In the genomic region with DNA sequence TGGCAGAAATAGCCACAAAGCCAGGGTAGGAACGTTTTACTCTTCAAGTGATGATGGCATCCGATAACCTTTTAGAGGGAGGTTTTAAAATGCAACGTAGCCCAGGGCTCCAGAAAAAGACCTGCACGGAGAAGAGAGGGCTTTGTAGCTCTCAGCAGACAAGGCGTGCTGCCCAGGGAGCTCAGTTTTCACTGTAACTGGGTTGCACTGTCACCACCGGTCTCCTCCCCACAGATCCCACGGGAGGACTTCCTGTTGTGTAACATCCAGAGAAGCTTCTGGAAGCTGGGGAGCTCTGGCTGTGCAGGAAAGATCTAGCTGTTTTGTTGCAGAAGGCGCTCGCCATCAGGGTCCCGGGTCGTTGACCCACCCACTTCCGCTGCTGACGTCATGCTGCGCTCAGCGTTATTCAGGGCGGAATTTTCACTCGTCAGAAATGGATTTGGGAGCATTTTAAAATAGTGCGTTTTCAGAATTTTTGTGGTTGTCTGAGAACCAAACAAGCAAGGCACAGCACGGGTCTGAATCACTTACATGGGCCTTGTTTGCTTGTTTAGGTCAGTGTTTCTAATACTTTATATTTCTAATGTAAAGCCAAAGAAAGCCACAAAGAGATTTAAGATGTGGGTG, we compare ENCODE assay signal across 10 cellular contexts. TPM values are rescaled to one million over a fixed set of nuclear protein-coding genes. Genes with fewer than 3 reads are reported as not detected.
DNase-seq lines count a peak whose midpoint lies in the region; ATAC-seq, FAIRE-seq and TF ChIP-seq lines count a peak whose summit lies in the region.
"Had no signal": no experiment of that assay in that cellular context is flagged by ENCODE, and none has a peak within 500 bp of the region (broad histone marks: within the 10 kb centered on the region; RNA-seq: fewer than 3 reads in every experiment).

No MANE protein-coding gene starts in this region.

- no peak for TF ChIP-seq POLR2A in K562 (conservative IDR thresholded peaks at IDR 0.05)

- 28% methylated on average over 14 of the region's 19 CpGs for WGBS in K562 (ENCODE audit: insufficient coverage, low coverage, missing lambda C conversion rate)
- WGBS in hepatocyte (ENCODE audit: low lambda C conversion rate, missing lambda C conversion rate): 66% methylated on average over 19 of the region's 19 CpGs

- H3K9me2 ChIP-seq in hepatocyte (replicated peaks; ENCODE audit: insufficient read depth): no peaks in the 10 kb centered on the region

- H3K79me2 ChIP-seq in K562 (ENCODE audit: control insufficient read depth, insufficient read depth, low read length) (peaks cover 68% of the 10 kb centered on the region), hepatocyte (peaks cover 98% of the 10 kb centered on the region)

- H3K4me3 ChIP-seq in K562 (no peak overlapping the region), hepatocyte (no peak overlapping the region), skeletal muscle tissue (ENCODE audit: low read length in 3 of 3) (peak overlapping the region; percentile 25 to 35 (median 25))
- H3K4me3 ChIP-seq: HAP-1 had no signal

- H3K9ac ChIP-seq in K562 (ENCODE audit: insufficient read depth in 1 of 2, low read depth in 2 of 2, low read length in 2 of 2): peak overlapping the region in 1 of 2 experiments; percentile 49; a peak in 1 of 4 replicates
- peak overlapping the region; percentile 38 to 54 (median 45) for H3K9ac ChIP-seq in skeletal muscle tissue (ENCODE audit: low read depth in 1 of 3, low read length in 3 of 3)

- in situ Hi-C loops in K562 (cut with MboI): no loop called here

- TF ChIP-seq EP300 in K562 (IDR thresholded peaks at IDR 0.05; ENCODE audit: low read length): peak; percentile 19; the same call in 1 of the 2 replicates

- H3K4me1 ChIP-seq in K562 (replicated peaks in 1 of 2; ENCODE audit: control insufficient read depth in 2 of 2, insufficient read depth in 2 of 2, low read length in 2 of 2): peaks cover 10 to 12% of the 10 kb centered on the region in 2 experiments; a peak in 4 of 5 replicates
- no peaks in the 10 kb centered on the region for H3K4me1 ChIP-seq in hepatocyte (ENCODE audit: insufficient read depth)
- peaks cover 19 to 31% (median 21%) of the 10 kb centered on the region in 3 donors for H3K4me1 ChIP-seq in skeletal muscle tissue (ENCODE audit: control insufficient read depth in 3 of 3, insufficient read depth in 3 of 3, low read length in 3 of 3)
- H3K4me1 ChIP-seq: HAP-1 had no signal

- POLR2A ChIA-PET in K562 (lab: Yijun Ruan, JAX): interaction anchor here (0.6 to 1.0 kb wide), 2 partner anchors 22 to 29 kb away, joined by 3 read pairs; no protein-coding TSS in a partner anchor

- H4K20me1 ChIP-seq in K562 (replicated peaks; ENCODE audit: control insufficient read depth, insufficient read depth, low read length): peaks cover 30% of the 10 kb centered on the region
- peaks cover 17% of the 10 kb centered on the region for H4K20me1 ChIP-seq in hepatocyte (ENCODE audit: insufficient read depth, poor library complexity, severe bottlenecking)

- no peak for TF ChIP-seq CTCF in K562 (IDR thresholded peaks at IDR 0.05 in 2 of 3, conservative IDR thresholded peaks at IDR 0.05 in 1 of 3; ENCODE audit: insufficient read depth in 2 of 3, low read depth in 1 of 3, low read length in 3 of 3)
- no peak for TF ChIP-seq CTCF in hepatocyte (IDR thresholded peaks at IDR 0.05; ENCODE audit: poor library complexity)

- H2AFZ ChIP-seq in K562 (ENCODE audit: low read depth, low read length) (peak overlapping the region; percentile 54), hepatocyte (no peak overlapping the region)

- H3K4me2 ChIP-seq in K562 (ENCODE audit: insufficient read depth, low read length) (peak overlapping the region; percentile 74), hepatocyte (no peak overlapping the region)

- ATAC-seq in K562 (peak; percentile 73), HG03378 (IDR thresholded peaks at IDR 0.05; ENCODE audit: unreplicated experiment) (no peak)

- no peaks in the 10 kb centered on the region for H3K9me1 ChIP-seq in K562 (ENCODE audit: control insufficient read depth, insufficient read depth, low read length)

- FAIRE-seq in K562 (lab: Jason Lieb, UNC): peak; percentile 6

- CTCF ChIA-PET in K562 (lab: Yijun Ruan, JAX; ENCODE audit: low intra/inter-chr PET ratio): no interaction called here

- no TSS peak for BruUV-seq in K562 (replicated peaks; lab: Mats Ljungman, UMichigan)

- no peaks in the 10 kb centered on the region for H3K9me3 ChIP-seq in K562 (replicated peaks; ENCODE audit: control insufficient read depth, insufficient read depth, low read depth, low read length)
- H3K9me3 ChIP-seq in hepatocyte (ENCODE audit: low read depth): no peaks in the 10 kb centered on the region
- H3K9me3 ChIP-seq in skeletal muscle tissue (ENCODE audit: control insufficient read depth in 3 of 3, low read length in 3 of 3): no peaks in the 10 kb centered on the region
- H3K9me3 ChIP-seq: HAP-1 had no signal

- no peaks in the 10 kb centered on the region for H3K27me3 ChIP-seq in K562 (ENCODE audit: control insufficient read depth in 2 of 2, insufficient read depth in 2 of 2, low read length in 2 of 2)
- H3K27me3 ChIP-seq in hepatocyte: no peaks in the 10 kb centered on the region
- H3K27me3 ChIP-seq in skeletal muscle tissue (ENCODE audit: control insufficient read depth in 3 of 3, insufficient read depth in 3 of 3, low read length in 3 of 3): no peaks in the 10 kb centered on the region

- no peak for TF ChIP-seq RAD21 in K562 (CRISPR knock-in tag; conservative IDR thresholded peaks at IDR 0.05 in 1 of 2, IDR thresholded peaks at IDR 0.05 in 1 of 2)

- H3K36me3 ChIP-seq in K562 (ENCODE audit: control insufficient read depth, insufficient read depth, low read length) (no peaks in the 10 kb centered on the region), hepatocyte (replicated peaks; ENCODE audit: insufficient read depth, low read depth) (no peaks in the 10 kb centered on the region), skeletal muscle tissue (ENCODE audit: control insufficient read depth in 3 of 3, insufficient read depth in 3 of 3, low read length in 3 of 3) (no peaks in the 10 kb centered on the region)
- H3K36me3 ChIP-seq: HAP-1 had no signal

- intact Hi-C loops in K562 (cut with micrococcal nuclease): no loop called here

- peak overlapping the region; percentile 64 for H3K27ac ChIP-seq in K562 (ENCODE audit: extremely low read depth, low read depth, low read length)
- peak overlapping the region; percentile 76 for H3K27ac ChIP-seq in hepatocyte
- peak overlapping the region; percentile 79 for H3K27ac ChIP-seq in skeletal muscle tissue (ENCODE audit: low read depth, low read length)

- peak; percentile 93 for DNase-seq in GM04504 (ENCODE audit: low read depth)
- DNase-seq in K562 (ENCODE audit: extremely low read depth in 1 of 4, low spot score in 3 of 4): peak; percentile 34 to 59 (median 37)
- DNase-seq in hepatocyte (ENCODE audit: low spot score): peak; percentile 52
- DNase-seq in DMS 273 (lab: John Stamatoyannopoulos, UW; ENCODE audit: unreplicated experiment): no peak
- no peak for DNase-seq in NCI-H345 treated with DMSO at 0.1 percent for 48 hours (lab: John Stamatoyannopoulos, UW; ENCODE audit: unreplicated experiment)
- DNase-seq in stimulated activated CD4-positive, alpha-beta T cell treated with anti-CD3 and anti-CD28 coated beads, Interleukin-4, amount 100 ng/mL, for 24 hours: no peak
- DNase-seq: naive B cell had no signal

TF ChIP-seq in K562, 482 proteins besides CTCF, POLR2A, EP300 and RAD21 (continues in another document):
- TF ChIP-seq POLR3A (IDR thresholded peaks at IDR 0.05; ENCODE audit: borderline replicate concordance, extremely low read depth, insufficient read depth, insufficient read length) (no peak), TAF7 (tag; IDR thresholded peaks at IDR 0.05) (no peak), ZNF324 (CRISPR knock-in tag; IDR thresholded peaks at IDR 0.05) (no peak), ZBTB7A (IDR thresholded peaks at IDR 0.05; ENCODE audit: borderline replicate concordance, control insufficient read depth, low read depth, low read length) (peak; percentile 60; the same call in 1 of the 2 replicates), ATF1 (CRISPR knock-in tag; IDR thresholded peaks at IDR 0.05) (no peak), ATF1 (tag; IDR thresholded peaks at IDR 0.05) (peak; percentile 80), ETV1 (tag; conservative IDR thresholded peaks at IDR 0.05; ENCODE audit: low read depth) (peak; percentile 57), ARNT (IDR thresholded peaks at IDR 0.05) (0 out of 4 replicates have a peak, but pooled peaks of 1 of the 2 experiments have one; percentile 35), MAFG (tag; conservative IDR thresholded peaks at IDR 0.05) (0 out of 2 replicates have a peak, but pooled peaks have one; percentile 37), CREM (IDR thresholded peaks at IDR 0.05; ENCODE audit: low read depth) (peak; percentile 83), BDP1 (IDR thresholded peaks at IDR 0.05; ENCODE audit: insufficient read depth, insufficient read length) (no peak), MAFK (IDR thresholded peaks at IDR 0.05; ENCODE audit: low read length) (peak; percentile 60), SPI1 (IDR thresholded peaks at IDR 0.05; ENCODE audit: borderline replicate concordance, low read depth, low read length) (peak; percentile 18; the same call in 1 of the 2 replicates), POLR2AphosphoS2 (IDR thresholded peaks at IDR 0.05; ENCODE audit: low read length) (no peak), ZNF316 (IDR thresholded peaks at IDR 0.05) (peak; percentile 65)

RNA-seq across cellular contexts. Expression of a gene that starts 50.8 kb away (rescaled TPM):
- 106 and 127 TPM in 2 replicates for total RNA-seq in K562 (2011; cell fraction: chromatin; rRNA removed; ENCODE audit: low replicate concordance)
- 46.5 and 55.5 TPM in 2 replicates for total RNA-seq in K562 (2011; cell fraction: nucleolus; rRNA removed)
- total RNA-seq in K562 (2011; cell fraction: nucleoplasm; rRNA removed): 73.7 and 99.4 TPM in 2 replicates
- total RNA-seq in K562 (2014; rRNA removed) (4.2 and 5.4 TPM in 2 replicates), K562 (2014; rRNA removed; fragmentation: Illumina TruSeq; extraction: Trizol) (4.8 and 5.5 TPM in 2 replicates), K562 (2015; rRNA removed; fragmentation: Illumina TruSeq; extraction: Trizol) (3.4 TPM in 2 replicates), K562 (2021) (28.6 and 34.2 TPM in 2 replicates), hepatocyte (21.9 and 30.8 TPM in 2 replicates), skeletal muscle tissue (11.5 TPM)
- polyA plus RNA-seq in K562 (2011; rRNA removed) (2.9 and 4.3 TPM in 2 replicates), K562 (2014; fragmentation: Illumina TruSeq; extraction: Trizol) (9.0 and 11.1 TPM in 2 replicates), K562 (2014; fragmentation: Nextera tagmentation; extraction: Ambion mirVana) (under 1 TPM; 0.38 to 0.55 TPM), K562 (2014; rRNA removed) (8.4 and 8.6 TPM in 2 replicates), hepatocyte (28.7 and 38.2 TPM in 2 replicates)
- 3.6 and 3.8 TPM in 2 replicates for polyA plus RNA-seq in K562 (2011; cell fraction: cytosol; rRNA removed)
- 41.4 and 54.7 TPM in 2 replicates for polyA plus RNA-seq in K562 (2011; cell fraction: nucleus; rRNA removed)
- polyA plus RNA-seq in K562 (2012): 9.8 and 16.5 TPM in 2 replicates
- polyA minus RNA-seq in K562 (2011; rRNA and poly(A)+ RNA removed): 8.1 and 10.1 TPM in 2 replicates
- polyA minus RNA-seq in K562 (2011; cell fraction: cytosol; rRNA and poly(A)+ RNA removed): 9.3 and 15.4 TPM in 2 replicates
- polyA minus RNA-seq in K562 (2011; cell fraction: nucleus; rRNA and poly(A)+ RNA removed): 19.8 and 28.4 TPM in 2 replicates

Comparison
In these comparisons a context has a peak if more than half of its experiments do, and no peak if none do; other contexts are left out.
1. DNase-seq: peak in GM04504 (single experiment), K562 (4 of 4) and hepatocyte (single experiment); none in DMS 273 (single experiment), NCI-H345 treated with DMSO at 0.1 percent for 48 hours (single experiment) and stimulated activated CD4-positive, alpha-beta T cell treated with anti-CD3 and anti-CD28 coated beads, Interleukin-4, amount 100 ng/mL, for 24 hours (single experiment).
2. H3K4me3 ChIP-seq: peak in skeletal muscle tissue (3 of 3); none in K562 (single experiment) and hepatocyte (single experiment).
3. Peak in every context shown above with its lines, with median percentiles within 50 percentile points of each other: H3K27ac ChIP-seq.